In the genomic region with DNA sequence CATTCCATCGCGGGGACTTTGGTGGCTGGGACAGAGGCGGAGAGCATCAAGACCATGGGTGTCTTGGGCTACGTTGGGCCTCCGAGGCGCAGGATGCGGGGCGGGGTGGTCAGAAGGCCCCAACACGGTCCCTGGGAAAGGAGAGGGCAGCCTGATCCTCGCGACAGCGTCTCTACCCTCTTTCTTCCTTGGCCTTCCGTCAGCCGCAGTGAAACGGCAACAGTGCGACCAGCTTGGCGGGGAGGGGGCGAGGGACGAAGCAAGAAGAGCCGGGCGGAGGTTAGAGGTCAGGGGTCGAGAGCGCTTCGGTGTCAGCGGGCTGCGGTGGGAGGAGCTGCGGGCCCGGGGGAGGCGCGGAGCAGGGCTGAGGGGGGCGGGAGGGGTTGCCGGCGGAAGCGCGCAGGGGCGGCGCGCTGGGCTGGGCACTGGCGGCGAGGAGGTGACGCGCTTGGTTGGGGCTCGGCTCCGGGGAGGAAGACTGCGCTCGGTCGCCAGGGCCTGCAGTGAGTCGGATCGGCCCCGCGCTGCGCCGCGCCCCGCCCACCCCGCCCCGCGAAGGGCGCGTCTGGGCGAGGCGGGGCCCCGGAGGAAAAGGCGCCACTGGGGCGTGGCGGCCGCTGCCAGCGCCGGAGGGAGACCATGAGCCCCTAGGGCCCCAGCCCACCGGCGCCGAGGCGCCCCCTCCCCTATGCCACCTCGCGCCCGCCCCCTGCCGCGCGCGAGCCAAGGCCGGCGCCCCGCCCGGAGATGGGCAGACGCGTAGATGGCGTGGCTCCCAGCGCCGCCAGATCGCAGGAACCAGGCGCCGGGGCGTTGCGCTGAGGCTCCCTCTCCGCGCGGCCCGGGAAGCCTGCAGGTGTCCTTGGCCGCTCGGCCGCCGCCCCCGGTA, we compare ENCODE assay signal across 8 cellular contexts. TPM values are rescaled to one million over a fixed set of nuclear protein-coding genes. Genes with fewer than 3 reads are reported as not detected.
DNase-seq lines count a peak whose midpoint lies in the region; ATAC-seq and TF ChIP-seq lines count a peak whose summit lies in the region.

TSS of gene KCNC4 (plus strand) at position 600 of the 889 bp plus-strand sequence. CDS start 1,186 bp downstream, outside the sequence.

- H3K36me3 Mint-ChIP-seq in activated CD4-positive, alpha-beta T cell treated with anti-CD3 and anti-CD28 coated beads for 36 hours (ENCODE audit: low read depth) = no peaks in the 10 kb centered on the region

- no peaks in the 10 kb centered on the region for H3K27me3 Mint-ChIP-seq in activated CD4-positive, alpha-beta T cell treated with anti-CD3 and anti-CD28 coated beads for 36 hours

- peaks cover 49% of the 10 kb centered on the region for H3K4me1 Mint-ChIP-seq in activated CD4-positive, alpha-beta T cell treated with anti-CD3 and anti-CD28 coated beads for 36 hours

- H3K4me3 ChIP-seq in AG04449 (ENCODE audit: low read depth, low read length) (peak within 1 kb of the TSS; percentile 57), choroid plexus epithelial cell (ENCODE audit: low read depth, low read length) (peak within 1 kb of the TSS; percentile 46)

- H3K27ac Mint-ChIP-seq in activated CD4-positive, alpha-beta T cell treated with anti-CD3 and anti-CD28 coated beads for 36 hours = peak within 1 kb of the TSS; percentile 81

- POLR2A ChIA-PET in AG04449 (lab: Yijun Ruan, JAX) = interaction anchor here (0.9 kb wide), 1 partner anchor 129 kb away, joined by 3 read pairs; the partner anchor contains the start of gene RBM15
- POLR2A ChIA-PET in activated CD4-positive, alpha-beta T cell treated with anti-CD3 and anti-CD28 coated beads for 36 hours (lab: Charles Lee) = interaction anchor here (0.5 to 3.5 kb wide), 2 partner anchors 85 to 128 kb away, joined by 3 to 35 read pairs; partner anchors contain the start of gene RBM15

- peak within 1 kb of the TSS; percentile 82 for H3K4me3 Mint-ChIP-seq in activated CD4-positive, alpha-beta T cell treated with anti-CD3 and anti-CD28 coated beads for 36 hours

- peak; percentile 88 for ATAC-seq in GM18868 (IDR thresholded peaks at IDR 0.05; ENCODE audit: unreplicated experiment)
- peak; percentile 89 for ATAC-seq in HG03108 (IDR thresholded peaks at IDR 0.05; ENCODE audit: unreplicated experiment)
- ATAC-seq in activated CD4-positive, alpha-beta T cell treated with anti-CD3 and anti-CD28 coated beads for 36 hours = peak; percentile 88

- intact Hi-C loops in activated CD4-positive, alpha-beta T cell treated with anti-CD3 and anti-CD28 coated beads for 36 hours (cut with DNase I, micrococcal nuclease) = loop anchor here (1.0 to 10.0 kb wide), 10 partner anchors 26 to 1007 kb away; partner anchors contain the start of genes LAMTOR5 (in 2 of the 2), KCNA3 (in 1 of the 2) and RBM15 (in 1 of the 2)

- H3K9me3 Mint-ChIP-seq in activated CD4-positive, alpha-beta T cell treated with anti-CD3 and anti-CD28 coated beads for 36 hours (ENCODE audit: low read depth) = no peaks in the 10 kb centered on the region

- DNase-seq in AG04449 (ENCODE audit: low read depth, low spot score) = no peak
- DNase-seq in NCI-H446 (lab: John Stamatoyannopoulos, UW) = peak; percentile 63 to 90
- DNase-seq in activated CD4-positive, alpha-beta T cell treated with anti-CD3 and anti-CD28 coated beads for 36 hours = peak; percentile 95
- DNase-seq in choroid plexus epithelial cell (ENCODE audit: low read depth) = peak; percentile 47
- DNase-seq in kidney tubule cell (ENCODE audit: low spot score) = peak; percentile 87
- peak; percentile 69 to 85 for DNase-seq in stimulated activated CD4-positive, alpha-beta T cell treated with anti-CD3 and anti-CD28 coated beads, Interleukin-1b, Interleukin-23, amount 100 ng/mL, for 1 hour (ENCODE audit: low read depth in 2 of 2)

- CTCF ChIA-PET in AG04449 (lab: Yijun Ruan, JAX) = interaction anchor here (0.8 to 16.1 kb wide), 21 partner anchors 9 to 286 kb away, joined by 3 to 1192 read pairs (median 28); partner anchors contain the start of gene RBM15
- CTCF ChIA-PET in activated CD4-positive, alpha-beta T cell treated with anti-CD3 and anti-CD28 coated beads for 36 hours (lab: Charles Lee) = interaction anchor here (0.6 to 11.0 kb wide), 18 partner anchors 9 to 287 kb away, joined by 3 to 547 read pairs (median 6); partner anchors contain the start of gene RBM15

- TF ChIP-seq CTCF in AG04449 (IDR thresholded peaks at IDR 0.05; ENCODE audit: insufficient read depth, low read length, missing control alignments) (no peak), choroid plexus epithelial cell (conservative IDR thresholded peaks at IDR 0.05; ENCODE audit: low read depth, low read length) (no peak)

RNA-seq across cellular contexts. Expression of gene KCNC4, which starts in this region (rescaled TPM):
- total RNA-seq in activated CD4-positive, alpha-beta T cell treated with anti-CD3 and anti-CD28 coated beads for 36 hours = 10 to 100 TPM; 13.9 to 14.3 TPM
